8 cellular contexts compared by ENCODE assay signal in genomic region chr20:43925786-43926185, GRCh38. TPM values are rescaled to one million over a fixed set of nuclear protein-coding genes. Genes with fewer than 3 reads are reported as not detected.
DNase-seq lines count a peak whose midpoint lies in the region; ATAC-seq and TF ChIP-seq lines count a peak whose summit lies in the region.

No MANE protein-coding gene starts in this region.

- in situ Hi-C loops in gastrocnemius medialis (cut with MboI; ENCODE audit: low sequenced_read_pairs in 4 of 4), result no loop called here

- DNase-seq in EH (ENCODE audit: low read depth) (peak; percentile 78), Kasumi-1 (lab: John Stamatoyannopoulos, UW) (peak; percentile 15 to 30), left lobe of liver (ENCODE audit: low spot score) (no peak), gastrocnemius medialis (no peak), GF-D8 (lab: John Stamatoyannopoulos, UW) (no peak)
- DNase-seq in activated CD4-positive, alpha-beta memory T cell treated with anti-CD3 and anti-CD28 coated beads, Interleukin-2, amount 10 ng/mL, durations not matched to agents 7 days and 5 days, result no peak
- no peak for DNase-seq in stimulated activated CD4-positive, alpha-beta T cell treated with anti-CD3 and anti-CD28 coated beads, Interleukin-4, amount 100 ng/mL, for 4 hours

- H3K27ac ChIP-seq in VCaP, result peak overlapping the region; percentile 59
- H3K27ac ChIP-seq in gastrocnemius medialis, result no peak overlapping the region

- peaks cover 30% of the 10 kb centered on the region for H3K4me1 Mint-ChIP-seq in activated CD4-positive, alpha-beta memory T cell treated with anti-CD3 and anti-CD28 coated beads, Interleukin-2, amount 10 ng/mL, durations not matched to agents 7 days and 5 days

- no peaks in the 10 kb centered on the region for H3K36me3 ChIP-seq in gastrocnemius medialis

- intact Hi-C loops in gastrocnemius medialis (cut with DNase I; ENCODE audit: low total_unique reads), result no loop called here

- no peaks in the 10 kb centered on the region for H3K4me1 ChIP-seq in gastrocnemius medialis

- peaks cover 0 to 8% (median 2%) of the 10 kb centered on the region in 3 donors for H3K27me3 ChIP-seq in gastrocnemius medialis

- H3K9me3 Mint-ChIP-seq in activated CD4-positive, alpha-beta memory T cell treated with anti-CD3 and anti-CD28 coated beads, Interleukin-2, amount 10 ng/mL, durations not matched to agents 7 days and 5 days, result no peaks in the 10 kb centered on the region

- H3K36me3 Mint-ChIP-seq in activated CD4-positive, alpha-beta memory T cell treated with anti-CD3 and anti-CD28 coated beads, Interleukin-2, amount 10 ng/mL, durations not matched to agents 7 days and 5 days (ENCODE audit: low read depth), result no peaks in the 10 kb centered on the region

- H3K27me3 Mint-ChIP-seq in activated CD4-positive, alpha-beta memory T cell treated with anti-CD3 and anti-CD28 coated beads, Interleukin-2, amount 10 ng/mL, durations not matched to agents 7 days and 5 days, result peaks cover 74% of the 10 kb centered on the region

- peak; percentile 49 for ATAC-seq in left lobe of liver
- no peak for ATAC-seq in gastrocnemius medialis

- CTCF ChIA-PET in activated CD4-positive, alpha-beta memory T cell treated with anti-CD3 and anti-CD28 coated beads, Interleukin-2, amount 10 ng/mL, durations not matched to agents 7 days and 5 days (lab: Charles Lee), result no interaction called here

- POLR2A ChIA-PET in activated CD4-positive, alpha-beta memory T cell treated with anti-CD3 and anti-CD28 coated beads, Interleukin-2, amount 10 ng/mL, durations not matched to agents 7 days and 5 days (lab: Charles Lee), result interaction anchor here (2.0 kb wide), 1 partner anchor 16 kb away, joined by 8 read pairs; no protein-coding TSS in a partner anchor

- TF ChIP-seq CTCF in VCaP (conservative IDR thresholded peaks at IDR 0.05) (0 out of 2 replicates have a peak, but pooled peaks have one; percentile 7), gastrocnemius medialis (IDR thresholded peaks at IDR 0.05 in 4 of 5, conservative IDR thresholded peaks at IDR 0.05 in 1 of 5) (no peak)

- H3K27ac Mint-ChIP-seq in activated CD4-positive, alpha-beta memory T cell treated with anti-CD3 and anti-CD28 coated beads, Interleukin-2, amount 10 ng/mL, durations not matched to agents 7 days and 5 days, result no peak overlapping the region

- no peak overlapping the region for H3K4me3 Mint-ChIP-seq in activated CD4-positive, alpha-beta memory T cell treated with anti-CD3 and anti-CD28 coated beads, Interleukin-2, amount 10 ng/mL, durations not matched to agents 7 days and 5 days

- no peaks in the 10 kb centered on the region for H3K9me3 ChIP-seq in gastrocnemius medialis

- H3K4me3 ChIP-seq in gastrocnemius medialis, result no peak overlapping the region

- no peak for TF ChIP-seq POLR2A in gastrocnemius medialis (IDR thresholded peaks at IDR 0.05)

RNA-seq across cellular contexts. Expression of gene TOX2, which starts 11.1 kb away (rescaled TPM):
- total RNA-seq in left lobe of liver (3.5 TPM), gastrocnemius medialis (under 1 TPM in 2 of 4 donors, not detected in 2; 0.20 to 0.42 TPM)
- total RNA-seq in activated CD4-positive, alpha-beta memory T cell treated with anti-CD3 and anti-CD28 coated beads, Interleukin-2, amount 10 ng/mL, durations not matched to agents 7 days and 5 days, result 1 to 10 TPM; 4.4 to 4.6 TPM

Comparison
In these comparisons a context has a peak if more than half of its experiments do, and no peak if none do; other contexts are left out.
1. DNase-seq: peak in EH (single experiment) and Kasumi-1 (2 of 2); none in left lobe of liver (single experiment), activated CD4-positive, alpha-beta memory T cell treated with anti-CD3 and anti-CD28 coated beads, Interleukin-2, amount 10 ng/mL, durations not matched to agents 7 days and 5 days (single experiment), gastrocnemius medialis (0 of 2), GF-D8 (single experiment) and stimulated activated CD4-positive, alpha-beta T cell treated with anti-CD3 and anti-CD28 coated beads, Interleukin-4, amount 100 ng/mL, for 4 hours (0 of 2).